In the genomic region with DNA sequence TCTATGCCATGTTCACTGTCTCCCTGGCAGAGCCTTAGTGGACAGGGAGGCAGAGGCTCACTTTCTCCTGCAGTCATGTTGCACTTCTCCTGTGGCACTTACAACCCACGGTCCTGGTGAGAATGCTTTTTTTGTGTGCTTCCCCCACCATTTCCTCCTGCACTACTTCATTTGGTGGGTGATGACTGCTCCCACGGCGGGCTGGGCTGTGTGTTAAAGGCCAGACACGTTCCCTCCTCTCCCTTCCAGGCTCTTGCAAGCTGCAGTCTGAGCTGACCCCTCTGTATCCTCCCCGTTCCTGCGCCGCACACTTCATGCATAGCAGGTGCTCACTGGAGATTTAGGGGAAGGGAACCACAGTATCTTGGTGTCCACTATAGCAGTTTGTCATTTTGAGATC, we compare ENCODE assay signal across 23 cellular contexts.
DNase-seq lines count a peak whose midpoint lies in the region; ATAC-seq and TF ChIP-seq lines count a peak whose summit lies in the region.
"Had no signal": no experiment of that assay in that cellular context is flagged by ENCODE, and none has a peak within 500 bp of the region (broad histone marks: within the 10 kb centered on the region; RNA-seq: fewer than 3 reads in every experiment).

No MANE protein-coding gene starts in this region.

- DNase-seq in activated CD4-positive, alpha-beta T cell treated with anti-CD3 and anti-CD28 coated beads, Interleukin-2, amount 10 ng/mL, durations not matched to agents 7 days and 5 days: no peak
- no peak for DNase-seq in activated CD4-positive, alpha-beta T cell treated with anti-CD3 and anti-CD28 coated beads, Interleukin-2, amount 10 ng/mL, durations not matched to agents 24 days and 14 days
- DNase-seq in central memory CD8-positive, alpha-beta T cell (ENCODE audit: low spot score in 2 of 2): no peak
- DNase-seq in natural killer cell (no peak), MG63 (no peak)
- no peak for DNase-seq in stimulated activated naive B cell treated with anti-CD40 and anti-IgM and Interleukin-4, amounts not matched to agents 10 μg/mL and 1 μg/mL and 100 μg/mL, for 72 hours
- DNase-seq: 8988T; activated B cell treated with CpG ODN at 0.5 μM for 24 hours; activated CD4-positive, alpha-beta T cell treated with anti-CD3 and anti-CD28 coated beads, Interleukin-2, amount 50 U/mL, for 48 hours; activated CD8-positive, alpha-beta memory T cell treated with anti-CD3 and anti-CD28 coated beads, Interleukin-2, amount 50 U/mL, for 48 hours; activated naive CD8-positive, alpha-beta T cell treated with anti-CD3 and anti-CD28 coated beads, Interleukin-2, amount 10 ng/mL, durations not matched to agents 7 days and 5 days; CD4-positive, alpha-beta memory T cell; effector CD4-positive, alpha-beta T cell; foreskin keratinocyte; H7; midbrain; NCI-H1105 treated with DMSO at 0.1 percent for 48 hours; NCI-H2029; SK-N-SH; T-helper 9 cell had no signal

- no peak for ATAC-seq in central memory CD8-positive, alpha-beta T cell (replicated peaks; ENCODE audit: extremely low read depth, poor library complexity, severe bottlenecking)
- ATAC-seq in natural killer cell (no peak), HG03469 (IDR thresholded peaks at IDR 0.05; ENCODE audit: unreplicated experiment) (no peak), GM21619 (IDR thresholded peaks at IDR 0.05; ENCODE audit: unreplicated experiment) (no peak)
- no peak for ATAC-seq in stimulated activated naive B cell treated with anti-CD40 and anti-IgM and Interleukin-4, amounts not matched to agents 10 μg/mL and 1 μg/mL and 100 μg/mL, for 72 hours (replicated peaks)
- ATAC-seq: activated T-helper 17 cell treated with anti-CD3 and anti-CD28 coated beads, Interleukin-2, amount 50 U/mL, for 72 hours had no signal

- H3K36me3 Mint-ChIP-seq in activated CD4-positive, alpha-beta T cell treated with anti-CD3 and anti-CD28 coated beads, Interleukin-2, amount 10 ng/mL, durations not matched to agents 7 days and 5 days (ENCODE audit: low read depth): no peaks in the 10 kb centered on the region
- H3K36me3 Mint-ChIP-seq in activated CD4-positive, alpha-beta T cell treated with anti-CD3 and anti-CD28 coated beads, Interleukin-2, amount 10 ng/mL, durations not matched to agents 24 days and 14 days (ENCODE audit: low read depth): no peaks in the 10 kb centered on the region
- H3K36me3 Mint-ChIP-seq in central memory CD8-positive, alpha-beta T cell (ENCODE audit: insufficient read depth): no peaks in the 10 kb centered on the region
- no peaks in the 10 kb centered on the region for H3K36me3 Mint-ChIP-seq in natural killer cell
- H3K36me3 Mint-ChIP-seq in stimulated activated naive B cell treated with anti-CD40 and anti-IgM and Interleukin-4, amounts not matched to agents 10 μg/mL and 1 μg/mL and 100 μg/mL, for 72 hours: peaks cover 0 to 3% of the 10 kb centered on the region in 2 donors
- H3K36me3 Mint-ChIP-seq: activated naive CD8-positive, alpha-beta T cell treated with anti-CD3 and anti-CD28 coated beads, Interleukin-2, amount 10 ng/mL, durations not matched to agents 7 days and 5 days; CD4-positive, alpha-beta memory T cell had no signal

- no peaks in the 10 kb centered on the region; the same call in 1 of the 2 replicates for H3K9me3 ChIP-seq in MG63
- H3K9me3 ChIP-seq: SK-N-SH had no signal

- H3K36me3 ChIP-seq in MG63: no peaks in the 10 kb centered on the region

- no peak overlapping the region for H3K4me3 Mint-ChIP-seq in activated CD4-positive, alpha-beta T cell treated with anti-CD3 and anti-CD28 coated beads, Interleukin-2, amount 10 ng/mL, durations not matched to agents 7 days and 5 days
- H3K4me3 Mint-ChIP-seq in activated CD4-positive, alpha-beta T cell treated with anti-CD3 and anti-CD28 coated beads, Interleukin-2, amount 10 ng/mL, durations not matched to agents 24 days and 14 days: no peak overlapping the region
- H3K4me3 Mint-ChIP-seq in central memory CD8-positive, alpha-beta T cell: peak overlapping the region; percentile 30
- peak overlapping the region; percentile 69 for H3K4me3 Mint-ChIP-seq in natural killer cell
- H3K4me3 Mint-ChIP-seq in stimulated activated naive B cell treated with anti-CD40 and anti-IgM and Interleukin-4, amounts not matched to agents 10 μg/mL and 1 μg/mL and 100 μg/mL, for 72 hours: peak overlapping the region; percentile 20 to 54
- H3K4me3 Mint-ChIP-seq: activated B cell treated with CpG ODN at 0.5 μM for 24 hours; activated naive CD8-positive, alpha-beta T cell treated with anti-CD3 and anti-CD28 coated beads, Interleukin-2, amount 10 ng/mL, durations not matched to agents 7 days and 5 days; activated T-helper 17 cell treated with anti-CD3 and anti-CD28 coated beads, Interleukin-2, amount 50 U/mL, for 72 hours had no signal

- H3K4me3 ChIP-seq in MG63: no peak overlapping the region

- H3K27ac Mint-ChIP-seq in activated CD4-positive, alpha-beta T cell treated with anti-CD3 and anti-CD28 coated beads, Interleukin-2, amount 10 ng/mL, durations not matched to agents 7 days and 5 days: peak overlapping the region; percentile 12
- H3K27ac Mint-ChIP-seq in activated CD4-positive, alpha-beta T cell treated with anti-CD3 and anti-CD28 coated beads, Interleukin-2, amount 10 ng/mL, durations not matched to agents 24 days and 14 days: no peak overlapping the region
- H3K27ac Mint-ChIP-seq in central memory CD8-positive, alpha-beta T cell (ENCODE audit: low read depth): no peak overlapping the region
- peak overlapping the region in 1 of 2 donors; percentile 59 for H3K27ac Mint-ChIP-seq in natural killer cell
- no peak overlapping the region for H3K27ac Mint-ChIP-seq in stimulated activated naive B cell treated with anti-CD40 and anti-IgM and Interleukin-4, amounts not matched to agents 10 μg/mL and 1 μg/mL and 100 μg/mL, for 72 hours
- H3K27ac Mint-ChIP-seq: activated B cell treated with CpG ODN at 0.5 μM for 24 hours; activated naive CD8-positive, alpha-beta T cell treated with anti-CD3 and anti-CD28 coated beads, Interleukin-2, amount 10 ng/mL, durations not matched to agents 7 days and 5 days; activated T-helper 17 cell treated with anti-CD3 and anti-CD28 coated beads, Interleukin-2, amount 50 U/mL, for 72 hours; CD4-positive, alpha-beta memory T cell had no signal

- intact Hi-C loops in activated CD4-positive, alpha-beta T cell treated with anti-CD3 and anti-CD28 coated beads, Interleukin-2, amount 10 ng/mL, durations not matched to agents 24 days and 14 days (cut with micrococcal nuclease): no loop called here
- intact Hi-C loops in natural killer cell (cut with micrococcal nuclease): no loop called here

- H3K27me3 ChIP-seq in MG63: no peaks in the 10 kb centered on the region

- H3K9me3 Mint-ChIP-seq in activated CD4-positive, alpha-beta T cell treated with anti-CD3 and anti-CD28 coated beads, Interleukin-2, amount 10 ng/mL, durations not matched to agents 7 days and 5 days: no peaks in the 10 kb centered on the region
- H3K9me3 Mint-ChIP-seq in activated CD4-positive, alpha-beta T cell treated with anti-CD3 and anti-CD28 coated beads, Interleukin-2, amount 10 ng/mL, durations not matched to agents 24 days and 14 days: no peaks in the 10 kb centered on the region
- H3K9me3 Mint-ChIP-seq in central memory CD8-positive, alpha-beta T cell: no peaks in the 10 kb centered on the region
- no peaks in the 10 kb centered on the region for H3K9me3 Mint-ChIP-seq in natural killer cell
- no peaks in the 10 kb centered on the region for H3K9me3 Mint-ChIP-seq in stimulated activated naive B cell treated with anti-CD40 and anti-IgM and Interleukin-4, amounts not matched to agents 10 μg/mL and 1 μg/mL and 100 μg/mL, for 72 hours
- H3K9me3 Mint-ChIP-seq: activated B cell treated with CpG ODN at 0.5 μM for 24 hours; activated naive CD8-positive, alpha-beta T cell treated with anti-CD3 and anti-CD28 coated beads, Interleukin-2, amount 10 ng/mL, durations not matched to agents 7 days and 5 days; activated T-helper 17 cell treated with anti-CD3 and anti-CD28 coated beads, Interleukin-2, amount 50 U/mL, for 72 hours had no signal

- POLR2A ChIA-PET in activated CD4-positive, alpha-beta T cell treated with anti-CD3 and anti-CD28 coated beads, Interleukin-2, amount 10 ng/mL, durations not matched to agents 7 days and 5 days (lab: Charles Lee): no interaction called here

- CTCF ChIA-PET in activated CD4-positive, alpha-beta T cell treated with anti-CD3 and anti-CD28 coated beads, Interleukin-2, amount 10 ng/mL, durations not matched to agents 7 days and 5 days (lab: Charles Lee): no interaction called here

- H3K4me1 Mint-ChIP-seq in activated CD4-positive, alpha-beta T cell treated with anti-CD3 and anti-CD28 coated beads, Interleukin-2, amount 10 ng/mL, durations not matched to agents 7 days and 5 days: no peaks in the 10 kb centered on the region
- H3K4me1 Mint-ChIP-seq in activated CD4-positive, alpha-beta T cell treated with anti-CD3 and anti-CD28 coated beads, Interleukin-2, amount 10 ng/mL, durations not matched to agents 24 days and 14 days: no peaks in the 10 kb centered on the region
- peaks cover 7% of the 10 kb centered on the region for H3K4me1 Mint-ChIP-seq in central memory CD8-positive, alpha-beta T cell
- peaks cover 0 to 7% of the 10 kb centered on the region in 2 donors for H3K4me1 Mint-ChIP-seq in natural killer cell
- H3K4me1 Mint-ChIP-seq in stimulated activated naive B cell treated with anti-CD40 and anti-IgM and Interleukin-4, amounts not matched to agents 10 μg/mL and 1 μg/mL and 100 μg/mL, for 72 hours: peaks cover 20 to 39% of the 10 kb centered on the region in 2 donors
- H3K4me1 Mint-ChIP-seq: activated naive CD8-positive, alpha-beta T cell treated with anti-CD3 and anti-CD28 coated beads, Interleukin-2, amount 10 ng/mL, durations not matched to agents 7 days and 5 days; activated T-helper 17 cell treated with anti-CD3 and anti-CD28 coated beads, Interleukin-2, amount 50 U/mL, for 72 hours had no signal

- no peak for TF ChIP-seq CTCF in natural killer cell (IDR thresholded peaks at IDR 0.05)

- peaks cover 27% of the 10 kb centered on the region for H3K27me3 Mint-ChIP-seq in activated CD4-positive, alpha-beta T cell treated with anti-CD3 and anti-CD28 coated beads, Interleukin-2, amount 10 ng/mL, durations not matched to agents 7 days and 5 days
- peaks cover 20% of the 10 kb centered on the region for H3K27me3 Mint-ChIP-seq in activated CD4-positive, alpha-beta T cell treated with anti-CD3 and anti-CD28 coated beads, Interleukin-2, amount 10 ng/mL, durations not matched to agents 24 days and 14 days
- H3K27me3 Mint-ChIP-seq in central memory CD8-positive, alpha-beta T cell: peaks cover 50% of the 10 kb centered on the region
- H3K27me3 Mint-ChIP-seq in natural killer cell (ENCODE audit: low read depth in 2 of 2): peaks cover 7 to 10% of the 10 kb centered on the region in 2 donors
- H3K27me3 Mint-ChIP-seq in stimulated activated naive B cell treated with anti-CD40 and anti-IgM and Interleukin-4, amounts not matched to agents 10 μg/mL and 1 μg/mL and 100 μg/mL, for 72 hours: peaks cover 30 to 38% of the 10 kb centered on the region in 2 donors

Comparison
In these comparisons a context has a peak if more than half of its experiments do, and no peak if none do; other contexts are left out.
1. H3K4me3 Mint-ChIP-seq: peak in central memory CD8-positive, alpha-beta T cell (single experiment), natural killer cell (single experiment) and stimulated activated naive B cell treated with anti-CD40 and anti-IgM and Interleukin-4, amounts not matched to agents 10 μg/mL and 1 μg/mL and 100 μg/mL, for 72 hours (2 of 2); none in activated CD4-positive, alpha-beta T cell treated with anti-CD3 and anti-CD28 coated beads, Interleukin-2, amount 10 ng/mL, durations not matched to agents 7 days and 5 days (single experiment) and activated CD4-positive, alpha-beta T cell treated with anti-CD3 and anti-CD28 coated beads, Interleukin-2, amount 10 ng/mL, durations not matched to agents 24 days and 14 days (single experiment).